In the genomic region with DNA sequence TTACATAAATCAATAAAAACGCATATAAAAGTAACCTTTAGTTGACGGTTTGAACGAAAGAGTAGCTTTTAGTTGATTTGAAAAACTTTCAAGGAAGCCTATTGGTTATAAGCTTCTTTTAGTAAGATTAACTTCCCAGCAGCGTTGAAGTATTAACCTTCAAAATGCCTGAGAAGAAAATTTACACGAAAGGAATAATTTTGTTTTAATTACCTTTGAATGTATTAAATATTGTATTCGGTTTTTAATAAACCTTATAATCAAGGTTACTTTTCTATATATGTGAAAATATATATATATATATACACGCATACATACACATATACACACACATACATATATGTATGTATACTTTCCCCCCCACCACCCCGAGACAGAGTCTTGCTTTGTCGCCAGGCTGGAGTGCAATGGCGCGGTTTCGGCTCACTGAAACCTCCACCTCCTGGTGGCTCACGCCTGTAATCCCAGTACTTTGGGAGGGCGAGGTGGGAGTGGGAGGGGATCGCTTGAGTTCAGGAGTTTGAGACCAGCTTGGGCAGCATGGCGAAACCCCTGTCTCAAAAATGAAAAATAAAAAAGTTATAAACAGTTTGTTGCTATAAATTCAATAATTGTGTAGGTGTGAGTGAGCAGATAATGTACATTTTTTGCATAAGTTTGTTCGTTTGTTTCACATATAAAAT, we compare ENCODE assay signal across 8 cellular contexts. TPM values are rescaled to one million over a fixed set of nuclear protein-coding genes. Genes with fewer than 3 reads are reported as not detected.
A peak's percentile ranks its signal among the peaks of the same experiment; 100 is the strongest.
DNase-seq lines count a peak whose midpoint lies in the region; ATAC-seq and TF ChIP-seq lines count a peak whose summit lies in the region.

No MANE protein-coding gene starts in this region.

- no peaks in the 10 kb centered on the region for H3K9me3 ChIP-seq in lung (ENCODE audit: control insufficient read depth in 2 of 2, insufficient read depth in 1 of 2, low read length in 1 of 2)

- H3K4me3 ChIP-seq in lung: no peak overlapping the region

- no peaks in the 10 kb centered on the region for H3K4me1 ChIP-seq in lung (ENCODE audit: control insufficient read depth in 2 of 2, insufficient read depth in 2 of 2, low read length in 2 of 2)

- whole genome bisulfite sequencing in lung, 2 donors: 6 to 8% methylated on average over 17 of the region's 17 CpGs

- no peak overlapping the region for H3K27ac ChIP-seq in lung (ENCODE audit: low read depth in 1 of 2, low read length in 1 of 2)

- DNase-seq in NCI-H345 (lab: John Stamatoyannopoulos, UW): peak; percentile 90
- peak; percentile 44 for DNase-seq in activated CD4-positive, alpha-beta T cell treated with anti-CD3 and anti-CD28 coated beads for 1 hour
- peak; percentile 61 to 80 for DNase-seq in dermis microvascular lymphatic vessel endothelial cell (ENCODE audit: low read depth in 2 of 2)
- DNase-seq in lung (ENCODE audit: low spot score): peak; percentile 58
- DNase-seq in stimulated activated CD4-positive, alpha-beta T cell treated with anti-CD3 and anti-CD28 coated beads, TNF-alpha, amount 100 ng/mL, for 24 hours (ENCODE audit: low read depth in 3 of 3): peak; percentile 43 to 64 (median 48)

- no peaks in the 10 kb centered on the region for H3K36me3 ChIP-seq in lung (ENCODE audit: control insufficient read depth in 2 of 2, insufficient read depth in 2 of 2, low read length in 2 of 2)

- TF ChIP-seq CTCF in lung (IDR thresholded peaks at IDR 0.05; ENCODE audit: control extremely low read depth, extremely low read depth): no peak

- ATAC-seq in GM18511 (IDR thresholded peaks at IDR 0.05; ENCODE audit: unreplicated experiment) (peak; percentile 47), HG03139 (IDR thresholded peaks at IDR 0.05; ENCODE audit: unreplicated experiment) (peak; percentile 4), lung (ENCODE audit: insufficient read depth, low FRiP score) (peak; percentile 51), HG03460 (IDR thresholded peaks at IDR 0.05; ENCODE audit: unreplicated experiment) (no peak)

- H3K27me3 ChIP-seq in lung (ENCODE audit: control insufficient read depth, insufficient read depth): no peaks in the 10 kb centered on the region

RNA-seq across cellular contexts. Expression of a gene that starts 57.6 kb away (rescaled TPM):
- total RNA-seq in dermis microvascular lymphatic vessel endothelial cell: 8.5 and 11.8 TPM in 2 replicates
- total RNA-seq in lung: 10 to 100 TPM in 1 of 2 donors, 1 to 10 TPM in 1; 4.6 to 14.8 TPM
- 1 to 10 TPM; 3.6 to 4.3 TPM for polyA plus RNA-seq in lung
